Comparison of ENCODE assay signal across 8 cellular contexts in genomic region chr16:56425439-56425832, GRCh38. TPM values are rescaled to one million over a fixed set of nuclear protein-coding genes. Genes with fewer than 3 reads are reported as not detected.
A peak's percentile ranks its signal among the peaks of the same experiment; 100 is the strongest.
DNase-seq lines count a peak whose midpoint lies in the region; ATAC-seq and TF ChIP-seq lines count a peak whose summit lies in the region.

Gene AMFR (minus strand): TSS chr16:56425545. CDS start chr16:56425327, 218 bp downstream.

- ATAC-seq in GM19467 (IDR thresholded peaks at IDR 0.05; ENCODE audit: unreplicated experiment), result peak; percentile 74

- H3K4me3 ChIP-seq in HL-60 (replicated peaks; ENCODE audit: insufficient read depth, low read length), result peak within 1 kb of the TSS; percentile 49
- peak within 1 kb of the TSS; percentile 56 to 95 (median 83) for H3K4me3 ChIP-seq in thyroid gland (replicated peaks in 1 of 3)

- H3K36me3 Mint-ChIP-seq in activated naive CD8-positive, alpha-beta T cell treated with anti-CD3 and anti-CD28 coated beads for 36 hours, result peaks cover 9% of the 10 kb centered on the region
- peaks cover under 1% of the 10 kb centered on the region for H3K36me3 Mint-ChIP-seq in osteocyte (ENCODE audit: unreplicated experiment)

- no peak for TF ChIP-seq CTCF in HL-60 (IDR thresholded peaks at IDR 0.05; ENCODE audit: insufficient read depth, low read length)
- peak; percentile 43 for TF ChIP-seq CTCF in osteocyte (IDR thresholded peaks at IDR 0.05)
- peak in 3 of 6 experiments; percentile 59 to 81 (median 81) for TF ChIP-seq CTCF in thyroid gland (IDR thresholded peaks at IDR 0.05)

- H3K27me3 ChIP-seq in HL-60 (ENCODE audit: insufficient read depth, poor library complexity, severe bottlenecking) (no peaks in the 10 kb centered on the region), thyroid gland (no peaks in the 10 kb centered on the region)

- H3K4me1 ChIP-seq in thyroid gland, result peaks cover 33 to 48% of the 10 kb centered on the region in 2 donors

- no peak within 1 kb of the TSS for H3K27ac ChIP-seq in HL-60 (replicated peaks)
- H3K27ac ChIP-seq in thyroid gland, result peak within 1 kb of the TSS; percentile 55 to 80 (median 72)

- intact Hi-C loops in head of caudate nucleus (cut with DNase I), result no loop called here
- intact Hi-C loops in thyroid gland (cut with DNase I), result no loop called here

- no peaks in the 10 kb centered on the region for H3K9me3 Mint-ChIP-seq in activated naive CD8-positive, alpha-beta T cell treated with anti-CD3 and anti-CD28 coated beads for 36 hours
- H3K9me3 Mint-ChIP-seq in osteocyte (ENCODE audit: unreplicated experiment), result no peaks in the 10 kb centered on the region

- H3K27me3 Mint-ChIP-seq in activated naive CD8-positive, alpha-beta T cell treated with anti-CD3 and anti-CD28 coated beads for 36 hours, result no peaks in the 10 kb centered on the region
- no peaks in the 10 kb centered on the region for H3K27me3 Mint-ChIP-seq in osteocyte (ENCODE audit: unreplicated experiment)

- peak within 1 kb of the TSS; percentile 79 for H3K27ac Mint-ChIP-seq in activated naive CD8-positive, alpha-beta T cell treated with anti-CD3 and anti-CD28 coated beads for 36 hours
- H3K27ac Mint-ChIP-seq in osteocyte (ENCODE audit: unreplicated experiment), result peak within 1 kb of the TSS; percentile 96

- H3K4me1 Mint-ChIP-seq in activated naive CD8-positive, alpha-beta T cell treated with anti-CD3 and anti-CD28 coated beads for 36 hours, result peaks cover 44% of the 10 kb centered on the region
- H3K4me1 Mint-ChIP-seq in osteocyte (ENCODE audit: unreplicated experiment), result peaks cover 39% of the 10 kb centered on the region

- no peaks in the 10 kb centered on the region for H3K9me3 ChIP-seq in thyroid gland

- peak within 1 kb of the TSS; percentile 89 for H3K4me3 Mint-ChIP-seq in activated naive CD8-positive, alpha-beta T cell treated with anti-CD3 and anti-CD28 coated beads for 36 hours
- H3K4me3 Mint-ChIP-seq in osteocyte (ENCODE audit: unreplicated experiment), result peak within 1 kb of the TSS; percentile 98

- no CpG with 5 or more reads among the region's 57 CpGs for WGBS in thyroid gland, 2 donors

- peak in 1 of 2 donors; percentile 77 for TF ChIP-seq POLR2A in thyroid gland (IDR thresholded peaks at IDR 0.05)

- DNase-seq in DMS153 (lab: John Stamatoyannopoulos, UW), result peak; percentile 35
- DNase-seq in HL-60 (ENCODE audit: low read depth in 1 of 2, low spot score in 1 of 2), result peak; percentile 42 to 47
- peak; percentile 74 for DNase-seq in SK-N-DZ (ENCODE audit: low spot score)
- DNase-seq in activated naive CD8-positive, alpha-beta T cell treated with anti-CD3 and anti-CD28 coated beads for 36 hours, result peak; percentile 89
- DNase-seq in head of caudate nucleus, result peak in 38 of 42 donors; percentile 28 to 82 (median 64)
- DNase-seq in osteocyte (ENCODE audit: extremely low spot score, unreplicated experiment), result peak; percentile 86
- peak; percentile 66 for DNase-seq in thyroid gland

- no peaks in the 10 kb centered on the region for H3K36me3 ChIP-seq in thyroid gland

RNA-seq across cellular contexts. Expression of gene AMFR, which starts in this region (rescaled TPM):
- polyA plus RNA-seq in SK-N-DZ (2014; cell fraction: cytosol; rRNA removed), result 43.9 and 50.9 TPM in 2 replicates
- 26.5 and 38.2 TPM in 2 replicates for polyA plus RNA-seq in SK-N-DZ (2014; cell fraction: nucleus; rRNA removed)
- total RNA-seq in activated naive CD8-positive, alpha-beta T cell treated with anti-CD3 and anti-CD28 coated beads for 36 hours, result 10 to 100 TPM; 45.0 to 45.1 TPM
- total RNA-seq in osteocyte (117 and 136 TPM in 2 replicates), thyroid gland (100 to 1,000 TPM; 130 to 167 (median 146) TPM)

Comparison
In these comparisons a context has a peak if more than half of its experiments do, and no peak if none do; other contexts are left out.
1. DNase-seq: peak in every context shown above with its lines; median percentile 89 in activated naive CD8-positive, alpha-beta T cell treated with anti-CD3 and anti-CD28 coated beads for 36 hours; 86 in osteocyte; 74 in SK-N-DZ; 66 in thyroid gland; 64 in head of caudate nucleus; 44 in HL-60; 35 in DMS153.